1 cellular context compared by ENCODE assay signal in genomic region chr5:172717481-172718195, GRCh38.
TF ChIP-seq lines count a peak whose summit lies in the region.

No MANE protein-coding gene starts in this region.

TF ChIP-seq in GM23338, 12 proteins besides CTCF, POLR2A, EP300 and RAD21 (continued from another document):
- no peak for TF ChIP-seq REST (IDR thresholded peaks at IDR 0.05; ENCODE audit: unreplicated experiment)
- no peak for TF ChIP-seq NANOG (IDR thresholded peaks at IDR 0.05; ENCODE audit: borderline replicate concordance)
- no peak for TF ChIP-seq ZNF114 (CRISPR knock-in tag; IDR thresholded peaks at IDR 0.05)
